Comparison of ENCODE assay signal across 1 cellular context in the genomic region with DNA sequence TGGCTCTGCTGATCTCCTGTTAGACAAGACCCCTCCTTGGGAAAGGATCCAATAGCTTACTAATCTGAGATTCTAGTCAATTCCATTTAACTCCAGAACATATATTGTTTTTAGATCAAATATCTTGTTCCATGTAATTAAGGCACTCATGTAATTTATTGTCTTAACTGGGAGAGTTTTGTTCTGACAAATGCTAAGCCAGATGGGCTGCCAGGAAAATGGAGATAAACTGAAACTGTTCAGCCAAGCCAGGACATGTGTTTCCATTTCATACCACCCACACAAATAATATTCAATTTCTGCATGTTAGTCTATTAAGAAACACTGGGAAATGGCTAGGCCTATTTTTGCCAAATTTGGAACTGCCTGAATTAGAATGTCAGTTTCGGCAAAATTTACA.
TF ChIP-seq lines count a peak whose summit lies in the region.

No MANE protein-coding gene starts in this region.

TF ChIP-seq in IMR-90, 13 proteins besides CTCF, POLR2A, EP300 and RAD21:
- TF ChIP-seq, protein P1, sequence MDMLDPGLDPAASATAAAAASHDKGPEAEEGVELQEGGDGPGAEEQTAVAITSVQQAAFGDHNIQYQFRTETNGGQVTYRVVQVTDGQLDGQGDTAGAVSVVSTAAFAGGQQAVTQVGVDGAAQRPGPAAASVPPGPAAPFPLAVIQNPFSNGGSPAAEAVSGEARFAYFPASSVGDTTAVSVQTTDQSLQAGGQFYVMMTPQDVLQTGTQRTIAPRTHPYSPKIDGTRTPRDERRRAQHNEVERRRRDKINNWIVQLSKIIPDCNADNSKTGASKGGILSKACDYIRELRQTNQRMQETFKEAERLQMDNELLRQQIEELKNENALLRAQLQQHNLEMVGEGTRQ (IDR thresholded peaks at IDR 0.05; ENCODE audit: low read depth, low read length) = no peak
- no peak for TF ChIP-seq BHLHE40 (IDR thresholded peaks at IDR 0.05; ENCODE audit: low read depth, low read length)
- no peak for TF ChIP-seq RCOR1 (IDR thresholded peaks at IDR 0.05; ENCODE audit: insufficient replicate concordance, low read length)
